Comparison of ENCODE assay signal across 24 cellular contexts in genomic region chr13:113073942-113074341, GRCh38. TPM values are rescaled to one million over a fixed set of nuclear protein-coding genes. Genes with fewer than 3 reads are reported as not detected.
"Had no signal": no experiment of that assay in that cellular context is flagged by ENCODE, and none has a peak within 500 bp of the region (broad histone marks: within the 10 kb centered on the region; RNA-seq: fewer than 3 reads in every experiment).

No MANE protein-coding gene starts in this region.

- H3K27me3 ChIP-seq: ascending aorta, body of pancreas, Peyer's patch had no signal

- H3K4me3 ChIP-seq: ascending aorta, body of pancreas, Peyer's patch had no signal

- H3K9me3 ChIP-seq: ascending aorta, body of pancreas, Peyer's patch had no signal

- ATAC-seq: activated CD8-positive, alpha-beta memory T cell treated with anti-CD3 and anti-CD28 coated beads, Interleukin-2, amount 10 ng/mL, durations not matched to agents 7 days and 5 days; body of pancreas; WTC11 had no signal

- DNase-seq: activated CD4-positive, alpha-beta T cell treated with anti-CD3 and anti-CD28 coated beads, Interleukin-2, amount 10 ng/mL, durations not matched to agents 24 days and 14 days; activated CD4-positive, alpha-beta T cell treated with anti-CD3 and anti-CD28 coated beads, Interleukin-2, amount 50 U/mL, for 48 hours; activated CD4-positive, CD25-positive, alpha-beta regulatory T cell treated with anti-CD3 and anti-CD28 coated beads, Interleukin-2, amount 50 U/mL, for 72 hours; activated CD8-positive, alpha-beta memory T cell treated with anti-CD3 and anti-CD28 coated beads, Interleukin-2, amount 10 ng/mL, durations not matched to agents 7 days and 5 days; activated effector memory CD4-positive, alpha-beta T cell treated with Interleukin-2 at 50 U/mL for 16 hours; activated naive CD4-positive, alpha-beta T cell; activated T-cell treated with anti-CD3 and anti-CD28 coated beads, Interleukin-2, amount 50 U/mL, for 24 hours; body of pancreas; NCI-H1092 treated with DMSO at 0.1 percent for 48 hours; NCI-H1417 treated with DMSO at 0.1 percent for 48 hours; NCI-H1694; NCI-H2029; NCI-H2107; NCI-H524; Peyer's patch; SHP77 treated with DMSO at 0.1 percent for 48 hours had no signal

- H3K27ac ChIP-seq: ascending aorta, body of pancreas, KMS-11, Peyer's patch, RWPE1 had no signal

- H3K4me1 ChIP-seq: ascending aorta, body of pancreas, Peyer's patch had no signal

RNA-seq across cellular contexts. Expression of gene F7, which starts 31.6 kb away (rescaled TPM):
- total RNA-seq: activated CD4-positive, alpha-beta T cell treated with anti-CD3 and anti-CD28 coated beads, Interleukin-2, amount 10 ng/mL, durations not matched to agents 24 days and 14 days; activated CD8-positive, alpha-beta memory T cell treated with anti-CD3 and anti-CD28 coated beads, Interleukin-2, amount 10 ng/mL, durations not matched to agents 7 days and 5 days; activated T-helper 1 cell treated with anti-CD3 and anti-CD28 coated beads, Interleukin-12 subunit alpha, Interleukin-12 subunit beta, Interleukin-2, Interleukin-4 antibody, amounts not matched to agents 30 ng/mL and 10 ng/mL and 1 ng/mL, durations not matched to agents 14 hours and 24 hours and 36 hours; body of pancreas; bronchial epithelial cell; MCF 10A; SK-MEL-5 had no signal

RNA-seq across cellular contexts. Expression of gene F10, which starts 48.7 kb away (rescaled TPM):
- total RNA-seq: activated CD4-positive, alpha-beta T cell treated with anti-CD3 and anti-CD28 coated beads, Interleukin-2, amount 10 ng/mL, durations not matched to agents 24 days and 14 days; activated CD8-positive, alpha-beta memory T cell treated with anti-CD3 and anti-CD28 coated beads, Interleukin-2, amount 10 ng/mL, durations not matched to agents 7 days and 5 days; activated T-helper 1 cell treated with anti-CD3 and anti-CD28 coated beads, Interleukin-12 subunit alpha, Interleukin-12 subunit beta, Interleukin-2, Interleukin-4 antibody, amounts not matched to agents 30 ng/mL and 10 ng/mL and 1 ng/mL, durations not matched to agents 14 hours and 24 hours and 36 hours; MCF 10A; SK-MEL-5 had no signal
